In genomic region chrX:55067180-55067579, GRCh38 we compare ENCODE assay signal across 5 cellular contexts. TPM values are rescaled to one million over a fixed set of nuclear protein-coding genes. Genes with fewer than 3 reads are reported as not detected.
"Had no signal": no experiment of that assay in that cellular context is flagged by ENCODE, and none has a peak within 500 bp of the region (broad histone marks: within the 10 kb centered on the region; RNA-seq: fewer than 3 reads in every experiment).

No MANE protein-coding gene starts in this region.

RNA-seq across cellular contexts. Expression of gene PAGE2B, which starts 7.7 kb away (rescaled TPM):
- total RNA-seq: HepG2, HT-29, HT1080, IMR-90 had no signal
- polyA plus RNA-seq: IgD-negative memory B cell, IMR-90 had no signal

RNA-seq across cellular contexts. Expression of gene PAGE2, which starts 21.6 kb away (rescaled TPM):
- total RNA-seq: HepG2, HT-29, HT1080, IMR-90 had no signal
- polyA plus RNA-seq: HepG2, IgD-negative memory B cell, IMR-90 had no signal

RNA-seq across cellular contexts. Expression of gene ALAS2, which starts 36.4 kb away (rescaled TPM):
- total RNA-seq: HepG2, HT-29, HT1080, IMR-90 had no signal
- polyA plus RNA-seq: HepG2, IgD-negative memory B cell, IMR-90 had no signal
